ENCODE assay signal across 8 cellular contexts in genomic region chrX:49269010-49269767, GRCh38. TPM values are rescaled to one million over a fixed set of nuclear protein-coding genes. Genes with fewer than 3 reads are reported as not detected.
DNase-seq lines count a peak whose midpoint lies in the region; ATAC-seq, FAIRE-seq and TF ChIP-seq lines count a peak whose summit lies in the region.

No MANE protein-coding gene starts in this region.

- DNase-seq in GM12892 (ENCODE audit: insufficient read length): peak; percentile 80
- peak; percentile 92 for DNase-seq in NCI-H1436 (lab: John Stamatoyannopoulos, UW)
- DNase-seq in SW480 (ENCODE audit: low spot score): peak; percentile 99
- peak; percentile 94 to 99 for DNase-seq in cardiac muscle cell (ENCODE audit: low read depth in 1 of 2, low spot score in 1 of 2)
- DNase-seq in tibial nerve (ENCODE audit: low spot score in 2 of 2): peak; percentile 91 to 94

- peak overlapping the region; percentile 88 for H2AFZ ChIP-seq in parathyroid adenoma

- H3K79me2 ChIP-seq in parathyroid adenoma: no peaks in the 10 kb centered on the region

- no peaks in the 10 kb centered on the region for H3K27me3 ChIP-seq in cardiac muscle cell
- H3K27me3 ChIP-seq in parathyroid adenoma (ENCODE audit: control insufficient read depth, insufficient read depth, low read length): no peaks in the 10 kb centered on the region
- no peaks in the 10 kb centered on the region for H3K27me3 ChIP-seq in tibial nerve

- FAIRE-seq in GM12892 (lab: Jason Lieb, UNC): peak; percentile 97

- H3K36me3 ChIP-seq in cardiac muscle cell (no peaks in the 10 kb centered on the region), parathyroid adenoma (ENCODE audit: control insufficient read depth, insufficient read depth, low read length) (no peaks in the 10 kb centered on the region), tibial nerve (no peaks in the 10 kb centered on the region)

- TF ChIP-seq CTCF in cardiac muscle cell (IDR thresholded peaks at IDR 0.05; ENCODE audit: low read depth, low read length): no peak
- TF ChIP-seq CTCF in parathyroid adenoma (IDR thresholded peaks at IDR 0.05): no peak
- TF ChIP-seq CTCF in tibial nerve (IDR thresholded peaks at IDR 0.05): peak in 1 of 5 experiments; percentile 12

- no peaks in the 10 kb centered on the region for H3K4me1 ChIP-seq in cardiac muscle cell (ENCODE audit: low read depth)
- peaks cover 19% of the 10 kb centered on the region for H3K4me1 ChIP-seq in parathyroid adenoma
- H3K4me1 ChIP-seq in tibial nerve: peaks cover 0 to 39% (median 18%) of the 10 kb centered on the region in 4 donors

- H3K9me3 ChIP-seq in cardiac muscle cell (ENCODE audit: low read depth): no peaks in the 10 kb centered on the region
- H3K9me3 ChIP-seq in parathyroid adenoma (ENCODE audit: control insufficient read depth, low read length): no peaks in the 10 kb centered on the region
- no peaks in the 10 kb centered on the region for H3K9me3 ChIP-seq in tibial nerve

- peak; percentile 83 for ATAC-seq in HG02840 (IDR thresholded peaks at IDR 0.05; ENCODE audit: low FRiP score, unreplicated experiment)

- 0 to 44% (median 0%) methylated on average over 38 to 45 of the region's 45 CpGs for WGBS in adipose tissue, 3 donors
- 1 to 46% methylated on average over 43 to 45 of the region's 45 CpGs for WGBS in tibial nerve, 2 donors

- H3K4me2 ChIP-seq in parathyroid adenoma (ENCODE audit: low read length): peak overlapping the region; percentile 66

- no peak overlapping the region for H3K9ac ChIP-seq in parathyroid adenoma

- H3K27ac ChIP-seq in adipose tissue (ENCODE audit: low read depth, low read length) (peak overlapping the region; percentile 97), cardiac muscle cell (peak overlapping the region; percentile 99), parathyroid adenoma (peak overlapping the region; percentile 99), tibial nerve (peak overlapping the region; percentile 89 to 98 (median 96))

- peak in 1 of 2 donors; percentile 84 for TF ChIP-seq EP300 in tibial nerve (IDR thresholded peaks at IDR 0.05)

- TF ChIP-seq POLR2A in GM12892 (IDR thresholded peaks at IDR 0.05; ENCODE audit: low read depth, low read length): peak; percentile 80
- TF ChIP-seq POLR2A in tibial nerve (IDR thresholded peaks at IDR 0.05): peak; percentile 38 to 71

- H3K4me3 ChIP-seq in cardiac muscle cell (peak overlapping the region; percentile 72), parathyroid adenoma (ENCODE audit: low read depth, low read length) (peak overlapping the region; percentile 81), tibial nerve (peak overlapping the region; percentile 23 to 87 (median 72))

RNA-seq across cellular contexts. Expression of gene PPP1R3F, which starts 0.4 kb away (rescaled TPM):
- 0.74 TPM for polyA plus RNA-seq in GM12892 (2012; ENCODE audit: missing spikeins)
- 1 to 10 TPM; 2.4 to 3.1 (median 2.8) TPM for polyA plus RNA-seq in adipose tissue
- 32.6 and 36.0 TPM in 2 replicates for total RNA-seq in cardiac muscle cell
- polyA plus RNA-seq in cardiac muscle cell: 24.4 and 28.3 TPM in 2 replicates
- total RNA-seq in tibial nerve: 10 to 100 TPM; 20.9 to 36.9 (median 27.1) TPM

RNA-seq across cellular contexts. Expression of gene FOXP3, which starts 4.7 kb away (rescaled TPM):
- polyA plus RNA-seq in GM12892 (2012; ENCODE audit: missing spikeins): not detected
- under 1 TPM; 0.11 to 0.16 (median 0.12) TPM for polyA plus RNA-seq in adipose tissue
- total RNA-seq in cardiac muscle cell: 0.07 and 0.18 TPM in 2 replicates
- 0.59 TPM in 1 of 2 replicates, not detected in the other for polyA plus RNA-seq in cardiac muscle cell
- total RNA-seq in tibial nerve: under 1 TPM in 2 of 4 donors, not detected in 2; 0.20 to 0.42 TPM

RNA-seq across cellular contexts. Expression of gene CCDC22, which starts 33.9 kb away (rescaled TPM):
- polyA plus RNA-seq in GM12892 (2012; ENCODE audit: missing spikeins): 7.3 TPM
- 10 to 100 TPM in 1 of 3 donors, 1 to 10 TPM in 2; 7.6 to 11.4 (median 9.8) TPM for polyA plus RNA-seq in adipose tissue
- total RNA-seq in cardiac muscle cell: 18.3 and 21.2 TPM in 2 replicates
- polyA plus RNA-seq in cardiac muscle cell: 16.1 and 18.9 TPM in 2 replicates
- 10 to 100 TPM; 10.5 to 20.7 (median 12.0) TPM for total RNA-seq in tibial nerve

RNA-seq across cellular contexts. Expression of gene GAGE10, which starts 34.3 kb away (rescaled TPM):
- polyA plus RNA-seq in GM12892 (2012; ENCODE audit: missing spikeins): not detected
- polyA plus RNA-seq in adipose tissue (not detected), cardiac muscle cell (1.0 TPM in 1 of 2 replicates, not detected in the other)
- total RNA-seq in cardiac muscle cell (not detected in 2 replicates), tibial nerve (not detected)

RNA-seq across cellular contexts. Expression of gene CACNA1F, which starts 36.0 kb away (rescaled TPM):
- polyA plus RNA-seq in GM12892 (2012; ENCODE audit: missing spikeins): 0.17 TPM
- under 1 TPM; 0.10 to 0.79 (median 0.10) TPM for polyA plus RNA-seq in adipose tissue
- total RNA-seq in cardiac muscle cell: 0.45 and 1.0 TPM in 2 replicates
- polyA plus RNA-seq in cardiac muscle cell: 0.02 and 1.5 TPM in 2 replicates
- 1 to 10 TPM in 1 of 4 donors, under 1 TPM in 3; under 0.01 to 1.0 (median 0.40) TPM for total RNA-seq in tibial nerve

Comparison
In these comparisons a context has a peak if more than half of its experiments do, and no peak if none do; other contexts are left out.
1. Peak in every context shown above with its lines: DNase-seq, ATAC-seq, H3K4me3 ChIP-seq and H3K27ac ChIP-seq.